Comparison of ENCODE assay signal across 1 cellular context in the genomic region with DNA sequence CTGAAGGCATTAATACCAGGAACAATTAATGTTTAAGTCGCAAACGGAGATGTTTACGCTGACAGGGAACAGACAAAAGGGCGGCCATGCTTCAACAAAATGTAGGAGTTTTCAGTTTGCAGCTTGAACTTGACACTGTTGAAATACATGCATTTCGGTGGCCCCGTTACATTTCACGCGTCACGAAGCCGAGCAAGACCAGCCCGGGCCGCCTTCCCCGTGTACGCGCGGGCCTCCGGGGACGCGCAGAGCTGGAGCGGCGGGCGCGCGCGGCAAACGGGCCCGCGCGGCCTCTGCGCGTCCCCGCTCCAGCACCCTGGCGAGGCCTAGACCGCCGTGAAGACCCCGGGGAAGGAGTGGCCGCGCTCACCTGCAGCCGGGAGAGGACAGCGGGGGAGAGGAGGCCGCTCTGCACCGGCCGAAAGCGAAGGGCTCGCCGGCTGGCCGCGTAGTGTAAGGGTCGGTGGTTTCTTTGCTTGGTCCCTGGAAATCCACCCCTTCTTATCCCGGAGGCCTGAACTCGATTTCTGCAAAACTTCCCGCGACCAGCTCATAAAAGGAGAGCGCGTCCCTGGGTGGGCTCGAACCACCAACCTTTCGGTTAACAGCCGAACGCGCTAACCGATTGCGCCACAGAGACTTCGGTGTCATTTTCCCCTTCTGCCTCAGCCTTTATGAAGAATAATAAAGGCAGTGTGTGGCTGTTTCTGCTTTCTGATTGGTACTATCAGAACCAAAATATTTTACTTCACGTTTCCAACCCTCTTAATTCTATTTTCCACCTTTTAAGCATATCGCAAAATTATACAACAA.
TF ChIP-seq lines count a peak whose summit lies in the region.

No MANE protein-coding gene starts in this region.

TF ChIP-seq in GM12878, 131 proteins besides CTCF, POLR2A, EP300 and RAD21 (continued from another document and continues in another):
- TF ChIP-seq LARP7 (IDR thresholded peaks at IDR 0.05): peak; percentile 96
- TF ChIP-seq NRF1 (conservative IDR thresholded peaks at IDR 0.05; ENCODE audit: low read depth, low read length): no peak
- peak; percentile 29 for TF ChIP-seq MEF2B (IDR thresholded peaks at IDR 0.05; ENCODE audit: partially characterized antibody, poor library complexity, severe bottlenecking)
- TF ChIP-seq ATF7 (IDR thresholded peaks at IDR 0.05; ENCODE audit: low read depth): peak; percentile 64; the same call in 1 of the 2 replicates
- peak; percentile 90 for TF ChIP-seq ZNF217 (IDR thresholded peaks at IDR 0.05)
- TF ChIP-seq RAD51 (IDR thresholded peaks at IDR 0.05): no peak
- 0 out of 2 replicates have a peak, but pooled peaks have one; percentile 6 for TF ChIP-seq BCL11A (IDR thresholded peaks at IDR 0.05; ENCODE audit: low read depth, low read length)
- TF ChIP-seq NBN (IDR thresholded peaks at IDR 0.05): peak; percentile 86
- TF ChIP-seq DPF2 (IDR thresholded peaks at IDR 0.05): peak; percentile 74
- no peak for TF ChIP-seq SPI1 (IDR thresholded peaks at IDR 0.05; ENCODE audit: borderline replicate concordance, insufficient read depth, low read depth, low read length)
- peak; percentile 97 for TF ChIP-seq TARDBP (IDR thresholded peaks at IDR 0.05; ENCODE audit: borderline replicate concordance)
- TF ChIP-seq, protein P1, sequence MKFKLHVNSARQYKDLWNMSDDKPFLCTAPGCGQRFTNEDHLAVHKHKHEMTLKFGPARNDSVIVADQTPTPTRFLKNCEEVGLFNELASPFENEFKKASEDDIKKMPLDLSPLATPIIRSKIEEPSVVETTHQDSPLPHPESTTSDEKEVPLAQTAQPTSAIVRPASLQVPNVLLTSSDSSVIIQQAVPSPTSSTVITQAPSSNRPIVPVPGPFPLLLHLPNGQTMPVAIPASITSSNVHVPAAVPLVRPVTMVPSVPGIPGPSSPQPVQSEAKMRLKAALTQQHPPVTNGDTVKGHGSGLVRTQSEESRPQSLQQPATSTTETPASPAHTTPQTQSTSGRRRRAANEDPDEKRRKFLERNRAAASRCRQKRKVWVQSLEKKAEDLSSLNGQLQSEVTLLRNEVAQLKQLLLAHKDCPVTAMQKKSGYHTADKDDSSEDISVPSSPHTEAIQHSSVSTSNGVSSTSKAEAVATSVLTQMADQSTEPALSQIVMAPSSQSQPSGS (IDR thresholded peaks at IDR 0.05; ENCODE audit: low read length): peak; percentile 44; the same call in 1 of the 2 replicates
- peak; percentile 85 for TF ChIP-seq CBFB (IDR thresholded peaks at IDR 0.05; ENCODE audit: low read depth)
- TF ChIP-seq, protein P2, sequence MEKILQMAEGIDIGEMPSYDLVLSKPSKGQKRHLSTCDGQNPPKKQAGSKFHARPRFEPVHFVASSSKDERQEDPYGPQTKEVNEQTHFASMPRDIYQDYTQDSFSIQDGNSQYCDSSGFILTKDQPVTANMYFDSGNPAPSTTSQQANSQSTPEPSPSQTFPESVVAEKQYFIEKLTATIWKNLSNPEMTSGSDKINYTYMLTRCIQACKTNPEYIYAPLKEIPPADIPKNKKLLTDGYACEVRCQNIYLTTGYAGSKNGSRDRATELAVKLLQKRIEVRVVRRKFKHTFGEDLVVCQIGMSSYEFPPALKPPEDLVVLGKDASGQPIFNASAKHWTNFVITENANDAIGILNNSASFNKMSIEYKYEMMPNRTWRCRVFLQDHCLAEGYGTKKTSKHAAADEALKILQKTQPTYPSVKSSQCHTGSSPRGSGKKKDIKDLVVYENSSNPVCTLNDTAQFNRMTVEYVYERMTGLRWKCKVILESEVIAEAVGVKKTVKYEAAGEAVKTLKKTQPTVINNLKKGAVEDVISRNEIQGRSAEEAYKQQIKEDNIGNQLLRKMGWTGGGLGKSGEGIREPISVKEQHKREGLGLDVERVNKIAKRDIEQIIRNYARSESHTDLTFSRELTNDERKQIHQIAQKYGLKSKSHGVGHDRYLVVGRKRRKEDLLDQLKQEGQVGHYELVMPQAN (conservative IDR thresholded peaks at IDR 0.05): 0 out of 2 replicates have a peak, but pooled peaks have one; percentile 37
- peak; percentile 55; the same call in 1 of the 2 replicates for TF ChIP-seq MTA2 (IDR thresholded peaks at IDR 0.05; ENCODE audit: low read depth)
- TF ChIP-seq ZSCAN29 (IDR thresholded peaks at IDR 0.05): peak; percentile 89
- TF ChIP-seq ZNF207 (IDR thresholded peaks at IDR 0.05; ENCODE audit: borderline replicate concordance): peak; percentile 71; the same call in 1 of the 2 replicates
- TF ChIP-seq, protein P3, sequence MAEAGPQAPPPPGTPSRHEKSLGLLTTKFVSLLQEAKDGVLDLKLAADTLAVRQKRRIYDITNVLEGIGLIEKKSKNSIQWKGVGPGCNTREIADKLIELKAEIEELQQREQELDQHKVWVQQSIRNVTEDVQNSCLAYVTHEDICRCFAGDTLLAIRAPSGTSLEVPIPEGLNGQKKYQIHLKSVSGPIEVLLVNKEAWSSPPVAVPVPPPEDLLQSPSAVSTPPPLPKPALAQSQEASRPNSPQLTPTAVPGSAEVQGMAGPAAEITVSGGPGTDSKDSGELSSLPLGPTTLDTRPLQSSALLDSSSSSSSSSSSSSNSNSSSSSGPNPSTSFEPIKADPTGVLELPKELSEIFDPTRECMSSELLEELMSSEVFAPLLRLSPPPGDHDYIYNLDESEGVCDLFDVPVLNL (IDR thresholded peaks at IDR 0.05; ENCODE audit: low read depth, low read length): no peak
- peak; percentile 68; the same call in 1 of the 2 replicates for TF ChIP-seq GABPA (IDR thresholded peaks at IDR 0.05; ENCODE audit: low read depth)
- TF ChIP-seq POLR2AphosphoS5 (IDR thresholded peaks at IDR 0.05; ENCODE audit: low read length): 0 out of 2 replicates have a peak, but pooled peaks have one; percentile 20
- TF ChIP-seq STAT1 (conservative IDR thresholded peaks at IDR 0.05): 0 out of 2 replicates have a peak, but pooled peaks have one; percentile 80
- no peak for TF ChIP-seq CHD2 (IDR thresholded peaks at IDR 0.05; ENCODE audit: borderline replicate concordance, low read depth, low read length)
- TF ChIP-seq YY1 (IDR thresholded peaks at IDR 0.05; ENCODE audit: low read depth, low read length): peak; percentile 65; the same call in 1 of the 2 replicates
- no peak for TF ChIP-seq KLF5 (IDR thresholded peaks at IDR 0.05; ENCODE audit: partially characterized antibody)
- TF ChIP-seq, protein P4, sequence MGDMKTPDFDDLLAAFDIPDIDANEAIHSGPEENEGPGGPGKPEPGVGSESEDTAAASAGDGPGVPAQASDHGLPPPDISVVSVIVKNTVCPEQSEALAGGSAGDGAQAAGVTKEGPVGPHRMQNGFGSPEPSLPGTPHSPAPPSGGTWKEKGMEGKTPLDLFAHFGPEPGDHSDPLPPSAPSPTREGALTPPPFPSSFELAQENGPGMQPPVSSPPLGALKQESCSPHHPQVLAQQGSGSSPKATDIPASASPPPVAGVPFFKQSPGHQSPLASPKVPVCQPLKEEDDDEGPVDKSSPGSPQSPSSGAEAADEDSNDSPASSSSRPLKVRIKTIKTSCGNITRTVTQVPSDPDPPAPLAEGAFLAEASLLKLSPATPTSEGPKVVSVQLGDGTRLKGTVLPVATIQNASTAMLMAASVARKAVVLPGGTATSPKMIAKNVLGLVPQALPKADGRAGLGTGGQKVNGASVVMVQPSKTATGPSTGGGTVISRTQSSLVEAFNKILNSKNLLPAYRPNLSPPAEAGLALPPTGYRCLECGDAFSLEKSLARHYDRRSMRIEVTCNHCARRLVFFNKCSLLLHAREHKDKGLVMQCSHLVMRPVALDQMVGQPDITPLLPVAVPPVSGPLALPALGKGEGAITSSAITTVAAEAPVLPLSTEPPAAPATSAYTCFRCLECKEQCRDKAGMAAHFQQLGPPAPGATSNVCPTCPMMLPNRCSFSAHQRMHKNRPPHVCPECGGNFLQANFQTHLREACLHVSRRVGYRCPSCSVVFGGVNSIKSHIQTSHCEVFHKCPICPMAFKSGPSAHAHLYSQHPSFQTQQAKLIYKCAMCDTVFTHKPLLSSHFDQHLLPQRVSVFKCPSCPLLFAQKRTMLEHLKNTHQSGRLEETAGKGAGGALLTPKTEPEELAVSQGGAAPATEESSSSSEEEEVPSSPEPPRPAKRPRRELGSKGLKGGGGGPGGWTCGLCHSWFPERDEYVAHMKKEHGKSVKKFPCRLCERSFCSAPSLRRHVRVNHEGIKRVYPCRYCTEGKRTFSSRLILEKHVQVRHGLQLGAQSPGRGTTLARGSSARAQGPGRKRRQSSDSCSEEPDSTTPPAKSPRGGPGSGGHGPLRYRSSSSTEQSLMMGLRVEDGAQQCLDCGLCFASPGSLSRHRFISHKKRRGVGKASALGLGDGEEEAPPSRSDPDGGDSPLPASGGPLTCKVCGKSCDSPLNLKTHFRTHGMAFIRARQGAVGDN (IDR thresholded peaks at IDR 0.05): 0 out of 2 replicates have a peak, but pooled peaks have one; percentile 29
- TF ChIP-seq, protein P5, sequence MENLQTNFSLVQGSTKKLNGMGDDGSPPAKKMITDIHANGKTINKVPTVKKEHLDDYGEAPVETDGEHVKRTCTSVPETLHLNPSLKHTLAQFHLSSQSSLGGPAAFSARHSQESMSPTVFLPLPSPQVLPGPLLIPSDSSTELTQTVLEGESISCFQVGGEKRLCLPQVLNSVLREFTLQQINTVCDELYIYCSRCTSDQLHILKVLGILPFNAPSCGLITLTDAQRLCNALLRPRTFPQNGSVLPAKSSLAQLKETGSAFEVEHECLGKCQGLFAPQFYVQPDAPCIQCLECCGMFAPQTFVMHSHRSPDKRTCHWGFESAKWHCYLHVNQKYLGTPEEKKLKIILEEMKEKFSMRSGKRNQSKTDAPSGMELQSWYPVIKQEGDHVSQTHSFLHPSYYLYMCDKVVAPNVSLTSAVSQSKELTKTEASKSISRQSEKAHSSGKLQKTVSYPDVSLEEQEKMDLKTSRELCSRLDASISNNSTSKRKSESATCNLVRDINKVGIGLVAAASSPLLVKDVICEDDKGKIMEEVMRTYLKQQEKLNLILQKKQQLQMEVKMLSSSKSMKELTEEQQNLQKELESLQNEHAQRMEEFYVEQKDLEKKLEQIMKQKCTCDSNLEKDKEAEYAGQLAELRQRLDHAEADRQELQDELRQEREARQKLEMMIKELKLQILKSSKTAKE (IDR thresholded peaks at IDR 0.05; ENCODE audit: low read depth, poor library complexity, severe bottlenecking): peak; percentile 87
- TF ChIP-seq, protein P6, sequence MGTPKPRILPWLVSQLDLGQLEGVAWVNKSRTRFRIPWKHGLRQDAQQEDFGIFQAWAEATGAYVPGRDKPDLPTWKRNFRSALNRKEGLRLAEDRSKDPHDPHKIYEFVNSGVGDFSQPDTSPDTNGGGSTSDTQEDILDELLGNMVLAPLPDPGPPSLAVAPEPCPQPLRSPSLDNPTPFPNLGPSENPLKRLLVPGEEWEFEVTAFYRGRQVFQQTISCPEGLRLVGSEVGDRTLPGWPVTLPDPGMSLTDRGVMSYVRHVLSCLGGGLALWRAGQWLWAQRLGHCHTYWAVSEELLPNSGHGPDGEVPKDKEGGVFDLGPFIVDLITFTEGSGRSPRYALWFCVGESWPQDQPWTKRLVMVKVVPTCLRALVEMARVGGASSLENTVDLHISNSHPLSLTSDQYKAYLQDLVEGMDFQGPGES (IDR thresholded peaks at IDR 0.05): no peak; the same call in 1 of the 2 replicates
- TF ChIP-seq, protein P7, sequence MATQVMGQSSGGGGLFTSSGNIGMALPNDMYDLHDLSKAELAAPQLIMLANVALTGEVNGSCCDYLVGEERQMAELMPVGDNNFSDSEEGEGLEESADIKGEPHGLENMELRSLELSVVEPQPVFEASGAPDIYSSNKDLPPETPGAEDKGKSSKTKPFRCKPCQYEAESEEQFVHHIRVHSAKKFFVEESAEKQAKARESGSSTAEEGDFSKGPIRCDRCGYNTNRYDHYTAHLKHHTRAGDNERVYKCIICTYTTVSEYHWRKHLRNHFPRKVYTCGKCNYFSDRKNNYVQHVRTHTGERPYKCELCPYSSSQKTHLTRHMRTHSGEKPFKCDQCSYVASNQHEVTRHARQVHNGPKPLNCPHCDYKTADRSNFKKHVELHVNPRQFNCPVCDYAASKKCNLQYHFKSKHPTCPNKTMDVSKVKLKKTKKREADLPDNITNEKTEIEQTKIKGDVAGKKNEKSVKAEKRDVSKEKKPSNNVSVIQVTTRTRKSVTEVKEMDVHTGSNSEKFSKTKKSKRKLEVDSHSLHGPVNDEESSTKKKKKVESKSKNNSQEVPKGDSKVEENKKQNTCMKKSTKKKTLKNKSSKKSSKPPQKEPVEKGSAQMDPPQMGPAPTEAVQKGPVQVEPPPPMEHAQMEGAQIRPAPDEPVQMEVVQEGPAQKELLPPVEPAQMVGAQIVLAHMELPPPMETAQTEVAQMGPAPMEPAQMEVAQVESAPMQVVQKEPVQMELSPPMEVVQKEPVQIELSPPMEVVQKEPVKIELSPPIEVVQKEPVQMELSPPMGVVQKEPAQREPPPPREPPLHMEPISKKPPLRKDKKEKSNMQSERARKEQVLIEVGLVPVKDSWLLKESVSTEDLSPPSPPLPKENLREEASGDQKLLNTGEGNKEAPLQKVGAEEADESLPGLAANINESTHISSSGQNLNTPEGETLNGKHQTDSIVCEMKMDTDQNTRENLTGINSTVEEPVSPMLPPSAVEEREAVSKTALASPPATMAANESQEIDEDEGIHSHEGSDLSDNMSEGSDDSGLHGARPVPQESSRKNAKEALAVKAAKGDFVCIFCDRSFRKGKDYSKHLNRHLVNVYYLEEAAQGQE (IDR thresholded peaks at IDR 0.05; ENCODE audit: low read depth, low read length): 0 out of 2 replicates have a peak, but pooled peaks have one; percentile 23
- TF ChIP-seq, protein P8, sequence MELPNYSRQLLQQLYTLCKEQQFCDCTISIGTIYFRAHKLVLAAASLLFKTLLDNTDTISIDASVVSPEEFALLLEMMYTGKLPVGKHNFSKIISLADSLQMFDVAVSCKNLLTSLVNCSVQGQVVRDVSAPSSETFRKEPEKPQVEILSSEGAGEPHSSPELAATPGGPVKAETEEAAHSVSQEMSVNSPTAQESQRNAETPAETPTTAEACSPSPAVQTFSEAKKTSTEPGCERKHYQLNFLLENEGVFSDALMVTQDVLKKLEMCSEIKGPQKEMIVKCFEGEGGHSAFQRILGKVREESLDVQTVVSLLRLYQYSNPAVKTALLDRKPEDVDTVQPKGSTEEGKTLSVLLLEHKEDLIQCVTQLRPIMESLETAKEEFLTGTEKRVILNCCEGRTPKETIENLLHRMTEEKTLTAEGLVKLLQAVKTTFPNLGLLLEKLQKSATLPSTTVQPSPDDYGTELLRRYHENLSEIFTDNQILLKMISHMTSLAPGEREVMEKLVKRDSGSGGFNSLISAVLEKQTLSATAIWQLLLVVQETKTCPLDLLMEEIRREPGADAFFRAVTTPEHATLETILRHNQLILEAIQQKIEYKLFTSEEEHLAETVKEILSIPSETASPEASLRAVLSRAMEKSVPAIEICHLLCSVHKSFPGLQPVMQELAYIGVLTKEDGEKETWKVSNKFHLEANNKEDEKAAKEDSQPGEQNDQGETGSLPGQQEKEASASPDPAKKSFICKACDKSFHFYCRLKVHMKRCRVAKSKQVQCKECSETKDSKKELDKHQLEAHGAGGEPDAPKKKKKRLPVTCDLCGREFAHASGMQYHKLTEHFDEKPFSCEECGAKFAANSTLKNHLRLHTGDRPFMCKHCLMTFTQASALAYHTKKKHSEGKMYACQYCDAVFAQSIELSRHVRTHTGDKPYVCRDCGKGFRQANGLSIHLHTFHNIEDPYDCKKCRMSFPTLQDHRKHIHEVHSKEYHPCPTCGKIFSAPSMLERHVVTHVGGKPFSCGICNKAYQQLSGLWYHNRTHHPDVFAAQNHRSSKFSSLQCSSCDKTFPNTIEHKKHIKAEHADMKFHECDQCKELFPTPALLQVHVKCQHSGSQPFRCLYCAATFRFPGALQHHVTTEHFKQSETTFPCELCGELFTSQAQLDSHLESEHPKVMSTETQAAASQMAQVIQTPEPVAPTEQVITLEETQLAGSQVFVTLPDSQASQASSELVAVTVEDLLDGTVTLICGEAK (IDR thresholded peaks at IDR 0.05; ENCODE audit: borderline replicate concordance): peak; percentile 86
- peak; percentile 47; the same call in 1 of the 2 replicates for TF ChIP-seq EED (IDR thresholded peaks at IDR 0.05; ENCODE audit: low read depth)
- TF ChIP-seq PAX8 (IDR thresholded peaks at IDR 0.05): no peak
- TF ChIP-seq IKZF1 (conservative IDR thresholded peaks at IDR 0.05): peak; percentile 86
- TF ChIP-seq CBX5 (IDR thresholded peaks at IDR 0.05; ENCODE audit: low read depth): peak; percentile 70
